In genomic region chr18:51191139-51191717, GRCh38 we compare ENCODE assay signal across 10 cellular contexts. TPM values are rescaled to one million over a fixed set of nuclear protein-coding genes. Genes with fewer than 3 reads are reported as not detected.
DNase-seq lines count a peak whose midpoint lies in the region; ATAC-seq and TF ChIP-seq lines count a peak whose summit lies in the region.
"Had no signal": no experiment of that assay in that cellular context is flagged by ENCODE, and none has a peak within 500 bp of the region (broad histone marks: within the 10 kb centered on the region; RNA-seq: fewer than 3 reads in every experiment).

No MANE protein-coding gene starts in this region.

- H3K36me3 ChIP-seq in left ventricle myocardium inferior: no peaks in the 10 kb centered on the region
- H3K36me3 ChIP-seq in subcutaneous abdominal adipose tissue (ENCODE audit: control insufficient read depth in 5 of 5, insufficient read depth in 5 of 5, low read length in 5 of 5): no peaks in the 10 kb centered on the region

- POLR2A ChIA-PET in T-cell (lab: Charles Lee): interaction anchor here in 1 of 2 donors (0.5 kb wide), 1 partner anchor 12 kb away, joined by 3 read pairs; no protein-coding TSS in a partner anchor

- DNase-seq in left ventricle myocardium inferior (no peak), Right ventricle myocardium inferior (ENCODE audit: missing footprints) (no peak), T-cell (peak in 24 of 34 experiments; percentile 9 to 64 (median 30)), NOMO-1 (lab: John Stamatoyannopoulos, UW; ENCODE audit: unreplicated experiment in 2 of 2) (no peak), dorsolateral prefrontal cortex (no peak)
- DNase-seq in effector CD4-positive, alpha-beta T cell: peak; percentile 21
- DNase-seq: PC-9 had no signal

- H3K9me3 Mint-ChIP-seq in T-cell: no peaks in the 10 kb centered on the region
- H3K9me3 Mint-ChIP-seq: CD14-positive monocyte had no signal

- H3K4me3 ChIP-seq in left ventricle myocardium inferior: no peak overlapping the region
- H3K4me3 ChIP-seq in subcutaneous abdominal adipose tissue (ENCODE audit: low read depth in 1 of 5, low read length in 5 of 5): no peak overlapping the region
- no peak overlapping the region for H3K4me3 ChIP-seq in dorsolateral prefrontal cortex
- H3K4me3 ChIP-seq: PC-9 had no signal

- H3K36me3 Mint-ChIP-seq in T-cell: peaks cover 6% of the 10 kb centered on the region

- H3K27ac ChIP-seq in left ventricle myocardium inferior (replicated peaks) (peak overlapping the region; percentile 96), subcutaneous abdominal adipose tissue (ENCODE audit: low read depth, low read length) (peak overlapping the region; percentile 15), dorsolateral prefrontal cortex (no peak overlapping the region)
- H3K27ac ChIP-seq: PC-9 had no signal

- H3K9ac ChIP-seq in subcutaneous abdominal adipose tissue (ENCODE audit: low read length in 5 of 5): peak overlapping the region in 1 of 5 donors; percentile 17

- intact Hi-C loops in left ventricle myocardium inferior (cut with micrococcal nuclease) (loop anchor here (10.0 kb wide), 1 partner anchor 146 kb away; no protein-coding TSS in a partner anchor), Right ventricle myocardium inferior (cut with DNase I) (loop anchor here (10.0 kb wide), 4 partner anchors 76 to 906 kb away; partner anchors contain the start of genes CXXC1 and MBD1), dorsolateral prefrontal cortex (cut with DNase I) (loop anchor here (10.0 kb wide), 4 partner anchors 204 to 906 kb away; partner anchors contain the start of genes CXXC1 (in 1 of the 2), ELAC1 (in 1 of the 2), MBD1 (in 1 of the 2) and ME2 (in 1 of the 2))

- peak overlapping the region; percentile 18 to 44 (median 34) for H3K4me3 Mint-ChIP-seq in T-cell
- H3K4me3 Mint-ChIP-seq: CD14-positive monocyte had no signal

- peak overlapping the region; percentile 71 to 79 for H3K27ac Mint-ChIP-seq in T-cell
- H3K27ac Mint-ChIP-seq: CD14-positive monocyte had no signal

- H3K9me3 ChIP-seq in left ventricle myocardium inferior (replicated peaks): no peaks in the 10 kb centered on the region
- H3K9me3 ChIP-seq in subcutaneous abdominal adipose tissue (ENCODE audit: control insufficient read depth in 5 of 5, low read length in 5 of 5): no peaks in the 10 kb centered on the region

- ATAC-seq in Right ventricle myocardium inferior (no peak), T-cell (replicated peaks in 1 of 4) (peak; percentile 43 to 62 (median 58)), GM18519 (IDR thresholded peaks at IDR 0.05; ENCODE audit: low FRiP score, unreplicated experiment) (no peak)

- H3K4me1 ChIP-seq in left ventricle myocardium inferior: peaks cover 97% of the 10 kb centered on the region
- peaks cover 3 to 51% (median 36%) of the 10 kb centered on the region in 5 donors for H3K4me1 ChIP-seq in subcutaneous abdominal adipose tissue (ENCODE audit: control insufficient read depth in 5 of 5, insufficient read depth in 5 of 5, low read length in 5 of 5)

- peaks cover 83 to 90% (median 86%) of the 10 kb centered on the region in 3 donors for H3K4me1 Mint-ChIP-seq in T-cell

- H3K27me3 Mint-ChIP-seq in T-cell: no peaks in the 10 kb centered on the region

- CTCF ChIA-PET in T-cell (lab: Charles Lee): no interaction called here

- H3K27me3 ChIP-seq in left ventricle myocardium inferior (ENCODE audit: low read depth) (no peaks in the 10 kb centered on the region), subcutaneous abdominal adipose tissue (ENCODE audit: control insufficient read depth in 5 of 5, insufficient read depth in 4 of 5, low read length in 5 of 5) (no peaks in the 10 kb centered on the region), dorsolateral prefrontal cortex (no peaks in the 10 kb centered on the region)

- no peak for TF ChIP-seq CTCF in left ventricle myocardium inferior (IDR thresholded peaks at IDR 0.05; ENCODE audit: borderline replicate concordance)
- no peak for TF ChIP-seq CTCF in dorsolateral prefrontal cortex (IDR thresholded peaks at IDR 0.05 in 54 of 56, conservative IDR thresholded peaks at IDR 0.05 in 2 of 56; ENCODE audit: low read depth in 1 of 56, partially characterized antibody in 56 of 56)

RNA-seq across cellular contexts. Expression of gene MEX3C, which starts 6.3 kb away (rescaled TPM):
- total RNA-seq in left ventricle myocardium inferior: 17.2 TPM
- 20.5 TPM for total RNA-seq in Right ventricle myocardium inferior
- total RNA-seq in T-cell: 10 to 100 TPM; 45.3 to 64.2 (median 52.0) TPM
- total RNA-seq in dorsolateral prefrontal cortex: 10 to 100 TPM; 16.1 to 34.8 (median 23.9) TPM

Comparison
In these comparisons a context has a peak if more than half of its experiments do, and no peak if none do; other contexts are left out.
1. DNase-seq: peak in T-cell (24 of 34) and effector CD4-positive, alpha-beta T cell (single experiment); none in left ventricle myocardium inferior (single experiment), Right ventricle myocardium inferior (single experiment), NOMO-1 (0 of 2) and dorsolateral prefrontal cortex (0 of 10).
2. H3K27ac ChIP-seq: peak in left ventricle myocardium inferior (single experiment) and subcutaneous abdominal adipose tissue (single experiment); none in dorsolateral prefrontal cortex (0 of 59).
3. ATAC-seq: peak in T-cell (4 of 4); none in Right ventricle myocardium inferior (single experiment) and GM18519 (single experiment).